26 cellular contexts compared by ENCODE assay signal in the genomic region with DNA sequence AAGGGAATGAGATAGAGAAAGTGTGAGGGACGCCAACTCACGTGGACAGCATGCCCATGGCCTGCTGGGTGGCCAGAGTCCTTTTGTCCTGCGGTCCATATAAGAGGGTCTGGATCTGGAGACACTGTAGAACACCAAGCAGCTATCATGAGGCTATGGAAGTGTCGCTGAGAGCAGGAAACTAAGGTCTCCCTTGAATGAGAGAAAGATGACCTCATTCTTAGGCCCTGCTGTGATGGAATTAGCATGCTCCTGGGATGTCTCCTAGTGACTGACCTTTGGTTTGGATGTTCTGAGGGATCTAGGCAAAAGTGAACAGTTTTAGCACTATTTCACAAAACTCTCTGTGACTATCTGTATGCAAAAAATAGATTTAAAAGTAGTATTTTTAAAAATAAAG. TPM values are rescaled to one million over a fixed set of nuclear protein-coding genes. Genes with fewer than 3 reads are reported as not detected.
DNase-seq lines count a peak whose midpoint lies in the region; ATAC-seq, FAIRE-seq and TF ChIP-seq lines count a peak whose summit lies in the region.
"Had no signal": no experiment of that assay in that cellular context is flagged by ENCODE, and none has a peak within 500 bp of the region (broad histone marks: within the 10 kb centered on the region; RNA-seq: fewer than 3 reads in every experiment).

No MANE protein-coding gene starts in this region.

- 89 to 93% methylated on average over 2 to 4 of the region's 4 CpGs for WGBS in transverse colon (ENCODE audit: low coverage in 1 of 2), 2 donors

- peak; percentile 5 to 35 for ATAC-seq in left cardiac atrium
- no peak for ATAC-seq in Right ventricle myocardium superior (ENCODE audit: poor library complexity)
- ATAC-seq in stimulated activated naive CD8-positive, alpha-beta T cell treated with anti-CD3 and anti-CD28 coated beads, Interleukin-15, Interleukin-2, amounts not matched to agents 100 U/mL and 50 U/mL, for 24 hours = no peak
- ATAC-seq: activated T-helper 17 cell treated with anti-CD3 and anti-CD28 coated beads, Interleukin-2, amount 50 U/mL, for 72 hours; K562 had no signal

- no peaks in the 10 kb centered on the region for H3K9me1 ChIP-seq in endothelial cell of umbilical vein (replicated peaks; ENCODE audit: control insufficient read depth, extremely low read depth, insufficient read depth, low read length)

- H3K9ac ChIP-seq in endothelial cell of umbilical vein (replicated peaks; ENCODE audit: extremely low read depth, insufficient read depth, low read length) = no peak overlapping the region
- H3K9ac ChIP-seq: parathyroid adenoma had no signal

- H3K36me3 ChIP-seq in endothelial cell of umbilical vein (ENCODE audit: control insufficient read depth in 2 of 2, extremely low read depth in 1 of 2, insufficient read depth in 2 of 2, low read length in 2 of 2) (peaks cover 0 to 4% of the 10 kb centered on the region in 2 experiments), muscle layer of duodenum (ENCODE audit: control insufficient read depth in 1 of 2, insufficient read depth in 2 of 2, low read length in 2 of 2) (peaks cover 8 to 28% of the 10 kb centered on the region in 2 donors), transverse colon (no peaks in the 10 kb centered on the region), uterus (no peaks in the 10 kb centered on the region)
- H3K36me3 ChIP-seq: thyroid gland had no signal

- H3K4me3 ChIP-seq in endothelial cell of umbilical vein (replicated peaks in 1 of 3; ENCODE audit: insufficient read depth in 1 of 3, low read depth in 1 of 3, low read length in 3 of 3) (no peak overlapping the region), muscle layer of duodenum (ENCODE audit: low read depth in 1 of 2, low read length in 2 of 2) (no peak overlapping the region), transverse colon (no peak overlapping the region), uterus (no peak overlapping the region)
- H3K4me3 ChIP-seq: K562, lung, MG63, SJSA1, thyroid gland had no signal

- in situ Hi-C loops in transverse colon (cut with MboI; ENCODE audit: low pct_ligation_motif_present in 1 of 4, low pct_unique_long_range_greater_than_20kb in 1 of 4, low sequenced_read_pairs in 3 of 4) = no loop called here

- no peaks in the 10 kb centered on the region for H3K9me3 ChIP-seq in endothelial cell of umbilical vein (replicated peaks; ENCODE audit: control insufficient read depth, insufficient read depth, low read length)
- no peaks in the 10 kb centered on the region for H3K9me3 ChIP-seq in muscle layer of duodenum (ENCODE audit: control insufficient read depth in 1 of 2, low read length in 2 of 2)
- H3K9me3 ChIP-seq in transverse colon = no peaks in the 10 kb centered on the region
- no peaks in the 10 kb centered on the region for H3K9me3 ChIP-seq in uterus
- H3K9me3 ChIP-seq: MG63, SJSA1, thyroid gland had no signal

- dilution Hi-C loops in endothelial cell of umbilical vein (cut with MboI; ENCODE audit: extremely low pct_ligation_motif_present, low sequenced_read_pairs) = no loop called here

- H4K20me1 ChIP-seq in endothelial cell of umbilical vein (replicated peaks; ENCODE audit: control insufficient read depth, extremely low read depth, insufficient read depth, low read length) = no peaks in the 10 kb centered on the region

- no peak for TF ChIP-seq EP300 in transverse colon (IDR thresholded peaks at IDR 0.05; ENCODE audit: low read depth)

- DNase-seq in left cardiac atrium (no peak), Right ventricle myocardium superior (no peak), endothelial cell of umbilical vein (ENCODE audit: low read depth, low spot score) (no peak), transverse colon (no peak), uterus (no peak)
- no peak for DNase-seq in activated CD4-positive, alpha-beta T cell treated with anti-CD3 and anti-CD28 coated beads for 4 hours
- DNase-seq in stimulated activated naive CD8-positive, alpha-beta T cell treated with anti-CD3 and anti-CD28 coated beads, Interleukin-15, Interleukin-2, amounts not matched to agents 100 U/mL and 50 U/mL, for 24 hours = no peak
- DNase-seq: activated B cell treated with CpG ODN at 0.5 μM for 24 hours; activated CD4-positive, alpha-beta T cell treated with anti-CD3 and anti-CD28 coated beads, Interleukin-2, amount 50 U/mL, for 4 hours; activated CD8-positive, alpha-beta memory T cell treated with anti-CD3 and anti-CD28 coated beads, Interleukin-2, amount 50 U/mL, for 48 hours; aorta; central memory CD4-positive, alpha-beta T cell; DMS153; kidney; MG63; NCI-H1417; NCI-H345; NCI-H748 treated with DMSO at 0.1 percent for 48 hours; stimulated activated naive CD4-positive, alpha-beta T cell treated with Interleukin-2 at 50 U/mL for 16 hours; thyroid gland had no signal

- H3K4me1 ChIP-seq in endothelial cell of umbilical vein (ENCODE audit: control insufficient read depth, extremely low read depth, insufficient read depth, low read length) = peaks cover 14% of the 10 kb centered on the region
- peaks cover 0 to 32% of the 10 kb centered on the region in 2 donors for H3K4me1 ChIP-seq in muscle layer of duodenum (ENCODE audit: control insufficient read depth in 1 of 2, insufficient read depth in 2 of 2, low read length in 2 of 2)
- H3K4me1 ChIP-seq in transverse colon = peaks cover 9 to 16% (median 13%) of the 10 kb centered on the region in 4 donors
- peaks cover 0 to 4% of the 10 kb centered on the region in 2 donors for H3K4me1 ChIP-seq in uterus

- H2AFZ ChIP-seq in endothelial cell of umbilical vein (ENCODE audit: low read depth, low read length) = no peak overlapping the region
- H2AFZ ChIP-seq: parathyroid adenoma had no signal

- CTCF ChIA-PET in endothelial cell of umbilical vein (lab: Charles Lee) = no interaction called here

- TF ChIP-seq CTCF in endothelial cell of umbilical vein (IDR thresholded peaks at IDR 0.05; ENCODE audit: extremely low read depth in 1 of 2, insufficient read depth in 1 of 2, low read depth in 1 of 2, low read length in 2 of 2) = no peak
- no peak for TF ChIP-seq CTCF in transverse colon (IDR thresholded peaks at IDR 0.05)
- no peak for TF ChIP-seq CTCF in uterus (IDR thresholded peaks at IDR 0.05)

- no peak overlapping the region for H3K4me2 ChIP-seq in endothelial cell of umbilical vein (ENCODE audit: insufficient read depth, low read length)

- H3K79me2 ChIP-seq in endothelial cell of umbilical vein (ENCODE audit: control insufficient read depth, insufficient read depth, low read length) = no peaks in the 10 kb centered on the region
- H3K79me2 ChIP-seq: parathyroid adenoma had no signal

- intact Hi-C loops in left cardiac atrium (cut with DNase I) (no loop called here), Right ventricle myocardium superior (cut with DNase I) (no loop called here), endothelial cell of umbilical vein (cut with micrococcal nuclease) (no loop called here), transverse colon (cut with DNase I; ENCODE audit: low total_unique reads) (no loop called here), uterus (cut with DNase I; ENCODE audit: low total_unique reads) (no loop called here)

- H3K27me3 ChIP-seq in endothelial cell of umbilical vein (ENCODE audit: control insufficient read depth in 2 of 2, insufficient read depth in 2 of 2, low read length in 2 of 2) (no peaks in the 10 kb centered on the region), muscle layer of duodenum (ENCODE audit: low read depth, low read length) (no peaks in the 10 kb centered on the region), transverse colon (no peaks in the 10 kb centered on the region), uterus (no peaks in the 10 kb centered on the region)
- H3K27me3 ChIP-seq: MG63, SJSA1, thyroid gland had no signal

- no TSS peak for BruUV-seq in endothelial cell of umbilical vein (replicated peaks; lab: Mats Ljungman, UMichigan)

- no peak overlapping the region for H3K27ac ChIP-seq in endothelial cell of umbilical vein (ENCODE audit: insufficient read depth, low read depth, low read length)
- H3K27ac ChIP-seq in muscle layer of duodenum (ENCODE audit: low read length) = peak overlapping the region; percentile 28
- peak overlapping the region; percentile 19 to 92 (median 82) for H3K27ac ChIP-seq in transverse colon
- H3K27ac ChIP-seq in uterus = no peak overlapping the region
- H3K27ac ChIP-seq: parathyroid adenoma, SJSA1, thyroid gland had no signal

- no peak for FAIRE-seq in endothelial cell of umbilical vein (lab: Jason Lieb, UNC)
- FAIRE-seq: K562, kidney had no signal

- POLR2A ChIA-PET in endothelial cell of umbilical vein (lab: Charles Lee) = no interaction called here

- no peak for TF ChIP-seq POLR2A in endothelial cell of umbilical vein (IDR thresholded peaks at IDR 0.05; ENCODE audit: low read depth, low read length)
- no peak for TF ChIP-seq POLR2A in transverse colon (IDR thresholded peaks at IDR 0.05)
- no peak for TF ChIP-seq POLR2A in uterus (IDR thresholded peaks at IDR 0.05)

TF ChIP-seq in endothelial cell of umbilical vein, 7 proteins besides CTCF, POLR2A, EP300 and RAD21:
- TF ChIP-seq, protein P1, sequence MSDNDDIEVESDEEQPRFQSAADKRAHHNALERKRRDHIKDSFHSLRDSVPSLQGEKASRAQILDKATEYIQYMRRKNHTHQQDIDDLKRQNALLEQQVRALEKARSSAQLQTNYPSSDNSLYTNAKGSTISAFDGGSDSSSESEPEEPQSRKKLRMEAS (IDR thresholded peaks at IDR 0.05; ENCODE audit: insufficient read depth, insufficient read length) = no peak
- peak; percentile 4 for TF ChIP-seq JUN (IDR thresholded peaks at IDR 0.05; ENCODE audit: borderline replicate concordance, insufficient read depth, insufficient read length, low read depth)

RNA-seq across cellular contexts. Expression of gene SYNM, which starts 34.4 kb away (rescaled TPM):
- total RNA-seq in left cardiac atrium (100 to 1,000 TPM; 302 to 329 TPM), Right ventricle myocardium superior (295 TPM), endothelial cell of umbilical vein (10.2 and 20.4 TPM in 2 replicates), transverse colon (100 to 1,000 TPM in 2 of 4 donors, 10 to 100 TPM in 2; 98.3 to 414 (median 158) TPM), uterus (10 to 100 TPM in 3 of 4 donors, 1 to 10 TPM in 1; 6.4 to 44.6 (median 36.4) TPM)
- polyA plus RNA-seq in endothelial cell of umbilical vein = 2.7 and 3.7 TPM in 2 replicates
- 2.4 and 2.5 TPM in 2 replicates for polyA plus RNA-seq in endothelial cell of umbilical vein (2011; cell fraction: cytosol; rRNA removed)
- 6.9 and 7.4 TPM in 2 replicates for polyA plus RNA-seq in endothelial cell of umbilical vein (2011; cell fraction: nucleus; rRNA removed)
- 3.8 and 7.3 TPM in 2 replicates for polyA plus RNA-seq in endothelial cell of umbilical vein (2012)
- 7.1 and 7.4 TPM in 2 replicates for polyA minus RNA-seq in endothelial cell of umbilical vein
- polyA minus RNA-seq in endothelial cell of umbilical vein (2011; cell fraction: cytosol; rRNA and poly(A)+ RNA removed) = 21.7 TPM
- polyA minus RNA-seq in endothelial cell of umbilical vein (2011; cell fraction: nucleus; rRNA and poly(A)+ RNA removed) = 3.9 and 5.2 TPM in 2 replicates

Comparison
In these comparisons a context has a peak if more than half of its experiments do, and no peak if none do; other contexts are left out.
1. ATAC-seq: peak in left cardiac atrium (2 of 2); none in Right ventricle myocardium superior (single experiment) and stimulated activated naive CD8-positive, alpha-beta T cell treated with anti-CD3 and anti-CD28 coated beads, Interleukin-15, Interleukin-2, amounts not matched to agents 100 U/mL and 50 U/mL, for 24 hours (single experiment).
2. H3K27ac ChIP-seq: peak in muscle layer of duodenum (single experiment) and transverse colon (4 of 4); none in endothelial cell of umbilical vein (single experiment) and uterus (0 of 2).